In the genomic region with DNA sequence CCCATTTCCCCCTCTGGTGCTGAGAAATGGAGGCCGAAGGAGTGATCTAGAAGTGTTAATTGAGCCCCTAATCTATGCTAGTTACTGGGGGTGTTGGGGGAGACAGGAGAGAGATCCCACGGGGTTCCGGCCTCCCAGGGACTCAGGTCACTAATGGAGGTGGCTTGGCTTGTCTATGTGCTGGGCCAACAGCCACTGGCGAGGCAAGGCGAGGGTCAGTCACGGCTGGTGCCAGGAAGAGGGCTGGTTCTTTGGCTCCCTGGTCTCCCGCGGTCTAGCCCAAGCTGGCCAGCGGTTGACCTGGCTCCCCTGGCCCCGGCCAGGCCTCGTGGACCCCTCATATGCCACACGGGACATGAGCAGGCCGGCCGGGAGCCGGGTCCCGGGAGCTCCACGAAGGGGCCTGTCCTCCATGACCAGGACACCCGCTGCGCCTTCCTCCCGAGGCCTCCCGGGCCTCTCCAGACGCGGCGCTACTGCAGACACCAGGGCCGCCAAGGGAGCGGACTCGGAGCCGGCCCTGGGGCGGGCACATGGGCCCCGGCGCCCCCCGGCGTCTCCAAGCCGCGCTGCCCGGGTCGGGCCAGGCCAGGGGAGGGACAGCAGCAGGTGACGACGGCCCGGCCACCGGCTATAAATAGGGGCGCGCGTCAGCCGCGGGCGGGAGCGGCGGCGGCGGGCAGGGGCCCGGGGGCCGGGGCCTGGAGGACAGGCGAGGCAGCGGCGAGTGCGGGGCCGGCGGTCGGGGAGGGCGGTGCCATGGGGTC, we compare ENCODE assay signal across 9 cellular contexts. TPM values are rescaled to one million over a fixed set of nuclear protein-coding genes. Genes with fewer than 3 reads are reported as not detected.
DNase-seq lines count a peak whose midpoint lies in the region; TF ChIP-seq lines count a peak whose summit lies in the region.
"Had no signal": no experiment of that assay in that cellular context is flagged by ENCODE, and none has a peak within 500 bp of the region (broad histone marks: within the 10 kb centered on the region; RNA-seq: fewer than 3 reads in every experiment).

A gene with protein sequence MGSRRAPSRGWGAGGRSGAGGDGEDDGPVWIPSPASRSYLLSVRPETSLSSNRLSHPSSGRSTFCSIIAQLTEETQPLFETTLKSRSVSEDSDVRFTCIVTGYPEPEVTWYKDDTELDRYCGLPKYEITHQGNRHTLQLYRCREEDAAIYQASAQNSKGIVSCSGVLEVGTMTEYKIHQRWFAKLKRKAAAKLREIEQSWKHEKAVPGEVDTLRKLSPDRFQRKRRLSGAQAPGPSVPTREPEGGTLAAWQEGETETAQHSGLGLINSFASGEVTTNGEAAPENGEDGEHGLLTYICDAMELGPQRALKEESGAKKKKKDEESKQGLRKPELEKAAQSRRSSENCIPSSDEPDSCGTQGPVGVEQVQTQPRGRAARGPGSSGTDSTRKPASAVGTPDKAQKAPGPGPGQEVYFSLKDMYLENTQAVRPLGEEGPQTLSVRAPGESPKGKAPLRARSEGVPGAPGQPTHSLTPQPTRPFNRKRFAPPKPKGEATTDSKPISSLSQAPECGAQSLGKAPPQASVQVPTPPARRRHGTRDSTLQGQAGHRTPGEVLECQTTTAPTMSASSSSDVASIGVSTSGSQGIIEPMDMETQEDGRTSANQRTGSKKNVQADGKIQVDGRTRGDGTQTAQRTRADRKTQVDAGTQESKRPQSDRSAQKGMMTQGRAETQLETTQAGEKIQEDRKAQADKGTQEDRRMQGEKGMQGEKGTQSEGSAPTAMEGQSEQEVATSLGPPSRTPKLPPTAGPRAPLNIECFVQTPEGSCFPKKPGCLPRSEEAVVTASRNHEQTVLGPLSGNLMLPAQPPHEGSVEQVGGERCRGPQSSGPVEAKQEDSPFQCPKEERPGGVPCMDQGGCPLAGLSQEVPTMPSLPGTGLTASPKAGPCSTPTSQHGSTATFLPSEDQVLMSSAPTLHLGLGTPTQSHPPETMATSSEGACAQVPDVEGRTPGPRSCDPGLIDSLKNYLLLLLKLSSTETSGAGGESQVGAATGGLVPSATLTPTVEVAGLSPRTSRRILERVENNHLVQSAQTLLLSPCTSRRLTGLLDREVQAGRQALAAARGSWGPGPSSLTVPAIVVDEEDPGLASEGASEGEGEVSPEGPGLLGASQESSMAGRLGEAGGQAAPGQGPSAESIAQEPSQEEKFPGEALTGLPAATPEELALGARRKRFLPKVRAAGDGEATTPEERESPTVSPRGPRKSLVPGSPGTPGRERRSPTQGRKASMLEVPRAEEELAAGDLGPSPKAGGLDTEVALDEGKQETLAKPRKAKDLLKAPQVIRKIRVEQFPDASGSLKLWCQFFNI (N-terminal part only) (plus strand): TSS at position 663 of the 767 bp plus-strand sequence. CDS start 97 bp downstream, at position 760.

- H3K27ac ChIP-seq in HUES64 (ENCODE audit: low read depth, low read length), result peak within 1 kb of the TSS; percentile 85
- H3K27ac ChIP-seq in liver (ENCODE audit: low read depth in 1 of 2, low read length in 2 of 2), result peak within 1 kb of the TSS; percentile 90 to 92
- H3K27ac ChIP-seq in stomach, result peak within 1 kb of the TSS; percentile 22 to 93 (median 77)

- H3K36me3 ChIP-seq in HUES64 (ENCODE audit: insufficient read depth, low read length) (no peaks in the 10 kb centered on the region), liver (ENCODE audit: control insufficient read depth in 4 of 4, insufficient read depth in 3 of 4, low read depth in 1 of 4, low read length in 3 of 4) (no peaks in the 10 kb centered on the region), stomach (no peaks in the 10 kb centered on the region), MG63 (no peaks in the 10 kb centered on the region)

- no peak for TF ChIP-seq CTCF in liver (IDR thresholded peaks at IDR 0.05; ENCODE audit: low read depth, low read length, missing input control)
- TF ChIP-seq CTCF in stomach (IDR thresholded peaks at IDR 0.05), result no peak

- peak within 1 kb of the TSS; percentile 50 for H3K4me3 ChIP-seq in HUES64 (ENCODE audit: low read length)
- peak within 1 kb of the TSS in 2 of 3 donors; percentile 3 to 33 for H3K4me3 ChIP-seq in liver (ENCODE audit: low read depth in 1 of 3, low read length in 3 of 3)
- peak within 1 kb of the TSS; percentile 33 to 46 (median 42) for H3K4me3 ChIP-seq in stomach
- H3K4me3 ChIP-seq in MG63, result no peak within 1 kb of the TSS

- intact Hi-C loops in stomach (cut with DNase I; ENCODE audit: low total_unique reads), result no loop called here

- TF ChIP-seq EP300 in stomach (IDR thresholded peaks at IDR 0.05), result no peak

- H3K9me3 ChIP-seq in HUES64 (ENCODE audit: insufficient read depth, low read depth, low read length) (no peaks in the 10 kb centered on the region), liver (ENCODE audit: control insufficient read depth in 4 of 4, low read length in 3 of 4) (no peaks in the 10 kb centered on the region), stomach (no peaks in the 10 kb centered on the region), MG63 (no peaks in the 10 kb centered on the region)

- WGBS in HUES64, result 16% methylated on average over 61 of the region's 61 CpGs
- whole genome bisulfite sequencing in liver, result 17% methylated on average over 61 of the region's 61 CpGs
- WGBS in stomach, 5 donors, result 25 to 74% (median 34%) methylated on average over 10 to 61 of the region's 61 CpGs

- H3K9ac ChIP-seq in HUES64 (ENCODE audit: low read depth, low read length), result peak within 1 kb of the TSS; percentile 76
- H3K9ac ChIP-seq in liver (ENCODE audit: low read depth in 1 of 2, low read length in 2 of 2), result peak within 1 kb of the TSS; percentile 28 to 56

- no peak for TF ChIP-seq POLR2A in stomach (IDR thresholded peaks at IDR 0.05)

- peak in 1 of 2 donors; percentile 85 for DNase-seq in dermis microvascular lymphatic vessel endothelial cell (ENCODE audit: low read depth in 2 of 2)
- peak; percentile 47 for DNase-seq in stomach
- DNase-seq in cortex of kidney (lab: John Stamatoyannopoulos, UW), result no peak
- no peak for DNase-seq in MG63
- DNase-seq in superior temporal gyrus (ENCODE audit: extremely low spot score), result no peak
- DNase-seq in NCI-H1105 treated with DMSO at 0.1 percent for 48 hours (lab: John Stamatoyannopoulos, UW), result no peak
- DNase-seq: SIG-M5 had no signal

- TF ChIP-seq RAD21 in liver (IDR thresholded peaks at IDR 0.05), result peak; percentile 7 to 12

- H3K4me1 ChIP-seq in HUES64 (ENCODE audit: insufficient read depth, low read length) (peaks cover 32% of the 10 kb centered on the region), liver (ENCODE audit: control insufficient read depth in 4 of 4, insufficient read depth in 4 of 4, low read length in 3 of 4) (peaks cover 11 to 23% (median 16%) of the 10 kb centered on the region in 4 donors), stomach (peaks cover 29 to 52% (median 43%) of the 10 kb centered on the region in 4 donors)

- H3K27me3 ChIP-seq in HUES64 (ENCODE audit: insufficient read depth, low read length), result 0 out of 2 replicates have a peak, but pooled peaks cover 4% of the 10 kb centered on the region
- H3K27me3 ChIP-seq in liver (ENCODE audit: control insufficient read depth in 4 of 4, insufficient read depth in 4 of 4, low read length in 3 of 4), result no peaks in the 10 kb centered on the region
- H3K27me3 ChIP-seq in stomach, result peaks cover 0 to 3% (median 0%) of the 10 kb centered on the region in 3 donors
- no peaks in the 10 kb centered on the region for H3K27me3 ChIP-seq in MG63

TF ChIP-seq in liver, 16 proteins besides CTCF, POLR2A, EP300 and RAD21:
- TF ChIP-seq YY1 (IDR thresholded peaks at IDR 0.05) (peak; percentile 36), EGR1 (IDR thresholded peaks at IDR 0.05; ENCODE audit: low read depth in 2 of 2) (no peak)
- TF ChIP-seq, protein P1, sequence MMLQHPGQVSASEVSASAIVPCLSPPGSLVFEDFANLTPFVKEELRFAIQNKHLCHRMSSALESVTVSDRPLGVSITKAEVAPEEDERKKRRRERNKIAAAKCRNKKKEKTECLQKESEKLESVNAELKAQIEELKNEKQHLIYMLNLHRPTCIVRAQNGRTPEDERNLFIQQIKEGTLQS (IDR thresholded peaks at IDR 0.05), result no peak

RNA-seq across cellular contexts. Expression of the gene that starts here (rescaled TPM):
- polyA plus RNA-seq in HUES64 (2013, experiment 1 of 2), result 12.2 TPM
- polyA plus RNA-seq in HUES64 (2013, experiment 2 of 2), result 14.1 TPM
- total RNA-seq in dermis microvascular lymphatic vessel endothelial cell (19.5 and 52.6 TPM in 2 replicates), liver (10 to 100 TPM in 1 of 2 donors, 1 to 10 TPM in 1; 3.1 to 10.0 TPM), stomach (10 to 100 TPM in 1 of 5 donors, 1 to 10 TPM in 3, under 1 TPM in 1; 0.58 to 17.9 (median 8.1) TPM)
- polyA plus RNA-seq in liver (1 to 10 TPM in 1 of 2 donors, under 1 TPM in 1; 0.96 to 2.5 TPM), stomach (1 to 10 TPM in 2 of 3 donors, under 1 TPM in 1; 0.76 to 4.7 (median 1.7) TPM)
- 1.1 TPM in 1 of 2 replicates, not detected in the other for total RNA-seq in MG63 (2014; rRNA removed; shearing (Covaris generic); ENCODE audit: low replicate concordance)
